28 cellular contexts compared by ENCODE assay signal in genomic region chr16:74253146-74253545, GRCh38.
"Had no signal": no experiment of that assay in that cellular context is flagged by ENCODE, and none has a peak within 500 bp of the region (broad histone marks: within the 10 kb centered on the region; RNA-seq: fewer than 3 reads in every experiment).

No MANE protein-coding gene starts in this region.

- H3K4me3 ChIP-seq: neural progenitor cell, ovary, psoas muscle, right lobe of liver, sigmoid colon, stomach, thoracic aorta, thyroid gland, tibial nerve, upper lobe of left lung, uterus had no signal

- H3K27ac Mint-ChIP-seq: natural killer cell; nephron; neural progenitor cell; progenitor cell of endocrine pancreas; stimulated activated effector memory CD8-positive, alpha-beta T cell treated with anti-CD3 and anti-CD28 coated beads, Interleukin-12 subunit alpha, Interleukin-12 subunit beta, amount 100 ng/mL, for 72 hours; stimulated activated naive B cell treated with anti-CD40 and anti-IgM and Interleukin-4, amounts not matched to agents 10 μg/mL and 1 μg/mL and 100 μg/mL, for 72 hours; stimulated activated naive CD8-positive, alpha-beta T cell treated with anti-CD3 and anti-CD28 coated beads, Interleukin-15, Interleukin-2, amounts not matched to agents 100 ng/mL and 50 ng/mL, for 24 hours had no signal

- H3K9me3 Mint-ChIP-seq: natural killer cell; stimulated activated effector memory CD8-positive, alpha-beta T cell treated with anti-CD3 and anti-CD28 coated beads, Interleukin-12 subunit alpha, Interleukin-12 subunit beta, amount 100 ng/mL, for 72 hours; stimulated activated naive CD8-positive, alpha-beta T cell treated with anti-CD3 and anti-CD28 coated beads, Interleukin-15, Interleukin-2, amounts not matched to agents 100 ng/mL and 50 ng/mL, for 24 hours had no signal

- DNase-seq: natural killer cell; occipital lobe; ovary; posterior cingulate gyrus; psoas muscle; right cardiac atrium; right lobe of liver; sigmoid colon; small intestine; stimulated activated CD4-positive, alpha-beta T cell treated with anti-CD3 and anti-CD28 coated beads, Interleukin-15, amount 100 ng/mL, for 24 hours; stimulated activated CD4-positive, alpha-beta T cell treated with anti-CD3 and anti-CD28 coated beads, Interleukin-2, amount 100 ng/mL, for 24 hours; stimulated activated CD4-positive, alpha-beta T cell treated with anti-CD3 and anti-CD28 coated beads, Interleukin-2, amount 100 ng/mL, for 48 hours; stimulated activated CD4-positive, alpha-beta T cell treated with anti-CD3 and anti-CD28 coated beads, Interleukin-4, amount 100 ng/mL, for 24 hours; stimulated activated naive B cell treated with anti-CD40 and anti-IgM and Interleukin-4, amounts not matched to agents 10 μg/mL and 1 μg/mL and 100 μg/mL, for 72 hours; stimulated activated naive CD4-positive, alpha-beta T cell treated with Interleukin-2 at 50 U/mL for 16 hours; stomach; thyroid gland; trophoblast cell; upper lobe of left lung; uterus had no signal

- H3K27me3 ChIP-seq: neural progenitor cell, ovary, right lobe of liver, sigmoid colon, stomach, thyroid gland, tibial nerve, upper lobe of left lung, uterus had no signal

- H3K36me3 ChIP-seq: neural progenitor cell, ovary, right lobe of liver, sigmoid colon, stomach, thoracic aorta, thyroid gland, tibial nerve, upper lobe of left lung, uterus had no signal

- H3K4me1 ChIP-seq: neural progenitor cell, parathyroid adenoma, psoas muscle, right lobe of liver, sigmoid colon, stomach, thyroid gland, tibial nerve, upper lobe of left lung, uterus had no signal

- H3K4me1 Mint-ChIP-seq: natural killer cell; stimulated activated effector memory CD8-positive, alpha-beta T cell treated with anti-CD3 and anti-CD28 coated beads, Interleukin-12 subunit alpha, Interleukin-12 subunit beta, amount 100 ng/mL, for 72 hours had no signal

- H3K9me3 ChIP-seq: ovary, psoas muscle, right lobe of liver, sigmoid colon, stomach, thoracic aorta, thyroid gland, tibial nerve, upper lobe of left lung, uterus had no signal

- ATAC-seq: natural killer cell; psoas muscle; right cardiac atrium; right lobe of liver; stimulated activated effector memory CD8-positive, alpha-beta T cell treated with anti-CD3 and anti-CD28 coated beads, Interleukin-12 subunit alpha, Interleukin-12 subunit beta, amount 100 ng/mL, for 72 hours; stimulated activated naive B cell treated with anti-CD40 and anti-IgM and Interleukin-4, amounts not matched to agents 10 μg/mL and 1 μg/mL and 100 μg/mL, for 72 hours had no signal

- H3K27ac ChIP-seq: neural progenitor cell, ovary, parathyroid adenoma, psoas muscle, right lobe of liver, sigmoid colon, stomach, thoracic aorta, thyroid gland, tibial nerve, upper lobe of left lung had no signal

- H3K36me3 Mint-ChIP-seq: natural killer cell; stimulated activated effector memory CD8-positive, alpha-beta T cell treated with anti-CD3 and anti-CD28 coated beads, Interleukin-12 subunit alpha, Interleukin-12 subunit beta, amount 100 ng/mL, for 72 hours; stimulated activated naive B cell treated with anti-CD40 and anti-IgM and Interleukin-4, amounts not matched to agents 10 μg/mL and 1 μg/mL and 100 μg/mL, for 72 hours had no signal

- H3K4me3 Mint-ChIP-seq: natural killer cell; nephron; neural progenitor cell; stimulated activated effector memory CD8-positive, alpha-beta T cell treated with anti-CD3 and anti-CD28 coated beads, Interleukin-12 subunit alpha, Interleukin-12 subunit beta, amount 100 ng/mL, for 72 hours; stimulated activated naive B cell treated with anti-CD40 and anti-IgM and Interleukin-4, amounts not matched to agents 10 μg/mL and 1 μg/mL and 100 μg/mL, for 72 hours; stimulated activated naive CD8-positive, alpha-beta T cell treated with anti-CD3 and anti-CD28 coated beads, Interleukin-15, Interleukin-2, amounts not matched to agents 100 ng/mL and 50 ng/mL, for 24 hours had no signal
